In the genomic region with DNA sequence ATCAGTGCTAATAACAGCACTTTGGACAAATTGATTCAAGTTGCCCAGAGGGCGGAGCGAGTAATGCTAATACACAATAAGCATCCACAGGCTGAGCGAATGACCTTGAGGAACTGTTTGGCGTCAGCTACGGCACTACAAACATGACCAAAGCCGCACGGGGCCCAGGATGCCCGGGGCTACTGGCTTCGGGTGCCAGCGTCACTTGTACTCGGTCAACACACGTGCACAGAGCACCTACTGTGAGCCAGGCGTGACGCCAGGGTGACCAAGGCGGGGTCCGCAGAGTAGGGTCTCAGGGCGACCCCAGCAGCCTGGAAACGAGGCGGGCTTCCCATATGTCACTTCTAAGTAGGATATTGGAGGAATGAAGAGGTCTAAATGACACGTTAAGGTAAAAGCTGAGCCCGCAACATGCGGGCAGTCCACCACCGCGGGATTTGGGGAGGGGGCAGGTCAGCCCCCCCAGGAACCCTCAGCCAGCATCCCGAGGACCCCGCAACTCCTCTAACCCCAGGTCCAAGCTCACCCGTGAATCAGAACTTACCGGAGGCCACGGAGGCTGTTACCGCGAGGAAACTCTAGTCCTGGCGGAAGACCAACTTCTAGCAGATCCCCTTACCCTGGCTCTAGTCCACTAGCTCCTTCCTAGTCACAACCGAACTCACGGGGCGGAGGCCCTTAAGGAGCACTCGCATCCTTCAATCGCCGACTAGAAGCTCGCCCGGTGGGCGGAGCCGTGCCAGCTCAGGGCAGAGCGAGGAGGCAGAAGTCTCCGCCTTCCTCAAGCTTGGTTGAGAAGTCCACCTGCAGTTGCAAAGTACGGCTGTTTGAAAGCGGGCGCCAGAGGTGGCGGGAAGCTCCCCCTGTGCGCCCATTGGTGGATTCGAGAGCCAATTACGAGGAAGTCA, we compare ENCODE assay signal across 8 cellular contexts. TPM values are rescaled to one million over a fixed set of nuclear protein-coding genes. Genes with fewer than 3 reads are reported as not detected.
DNase-seq lines count a peak whose midpoint lies in the region; ATAC-seq and TF ChIP-seq lines count a peak whose summit lies in the region.

A gene with protein sequence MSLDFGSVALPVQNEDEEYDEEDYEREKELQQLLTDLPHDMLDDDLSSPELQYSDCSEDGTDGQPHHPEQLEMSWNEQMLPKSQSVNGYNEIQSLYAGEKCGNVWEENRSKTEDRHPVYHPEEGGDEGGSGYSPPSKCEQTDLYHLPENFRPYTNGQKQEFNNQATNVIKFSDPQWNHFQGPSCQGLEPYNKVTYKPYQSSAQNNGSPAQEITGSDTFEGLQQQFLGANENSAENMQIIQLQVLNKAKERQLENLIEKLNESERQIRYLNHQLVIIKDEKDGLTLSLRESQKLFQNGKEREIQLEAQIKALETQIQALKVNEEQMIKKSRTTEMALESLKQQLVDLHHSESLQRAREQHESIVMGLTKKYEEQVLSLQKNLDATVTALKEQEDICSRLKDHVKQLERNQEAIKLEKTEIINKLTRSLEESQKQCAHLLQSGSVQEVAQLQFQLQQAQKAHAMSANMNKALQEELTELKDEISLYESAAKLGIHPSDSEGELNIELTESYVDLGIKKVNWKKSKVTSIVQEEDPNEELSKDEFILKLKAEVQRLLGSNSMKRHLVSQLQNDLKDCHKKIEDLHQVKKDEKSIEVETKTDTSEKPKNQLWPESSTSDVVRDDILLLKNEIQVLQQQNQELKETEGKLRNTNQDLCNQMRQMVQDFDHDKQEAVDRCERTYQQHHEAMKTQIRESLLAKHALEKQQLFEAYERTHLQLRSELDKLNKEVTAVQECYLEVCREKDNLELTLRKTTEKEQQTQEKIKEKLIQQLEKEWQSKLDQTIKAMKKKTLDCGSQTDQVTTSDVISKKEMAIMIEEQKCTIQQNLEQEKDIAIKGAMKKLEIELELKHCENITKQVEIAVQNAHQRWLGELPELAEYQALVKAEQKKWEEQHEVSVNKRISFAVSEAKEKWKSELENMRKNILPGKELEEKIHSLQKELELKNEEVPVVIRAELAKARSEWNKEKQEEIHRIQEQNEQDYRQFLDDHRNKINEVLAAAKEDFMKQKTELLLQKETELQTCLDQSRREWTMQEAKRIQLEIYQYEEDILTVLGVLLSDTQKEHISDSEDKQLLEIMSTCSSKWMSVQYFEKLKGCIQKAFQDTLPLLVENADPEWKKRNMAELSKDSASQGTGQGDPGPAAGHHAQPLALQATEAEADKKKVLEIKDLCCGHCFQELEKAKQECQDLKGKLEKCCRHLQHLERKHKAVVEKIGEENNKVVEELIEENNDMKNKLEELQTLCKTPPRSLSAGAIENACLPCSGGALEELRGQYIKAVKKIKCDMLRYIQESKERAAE (N-terminal part only) (minus strand): TSS at position 656 of the 911 bp plus-strand sequence. CDS start 5,420 bp downstream, outside the sequence.

- TF ChIP-seq CTCF in BJ (IDR thresholded peaks at IDR 0.05; ENCODE audit: insufficient read depth, low read depth, low read length) (no peak), choroid plexus epithelial cell (conservative IDR thresholded peaks at IDR 0.05; ENCODE audit: low read depth, low read length) (no peak), kidney epithelial cell (IDR thresholded peaks at IDR 0.05; ENCODE audit: insufficient read depth, low read length, poor library complexity, severe bottlenecking) (no peak)

- H3K36me3 ChIP-seq in BJ (ENCODE audit: control insufficient read depth, insufficient read depth, low read length), result no peaks in the 10 kb centered on the region
- H3K36me3 ChIP-seq in kidney epithelial cell (ENCODE audit: control insufficient read depth, insufficient read depth, low read length), result no peaks in the 10 kb centered on the region

- POLR2A ChIA-PET in BJ (lab: Charles Lee), result interaction anchor here (0.6 kb wide), 1 partner anchor 186 kb away, joined by 3 read pairs; no protein-coding TSS in a partner anchor

- DNase-seq in BJ (ENCODE audit: low read depth) (peak; percentile 99), GM19240 (ENCODE audit: insufficient read length, low spot score) (peak; percentile 78), NCI-H524 (lab: John Stamatoyannopoulos, UW) (peak; percentile 100), choroid plexus epithelial cell (ENCODE audit: low read depth) (peak; percentile 100), kidney epithelial cell (ENCODE audit: low read depth) (peak; percentile 100)
- DNase-seq in activated CD4-positive, alpha-beta T cell treated with anti-CD3 and anti-CD28 coated beads for 24 hours (ENCODE audit: low read depth in 2 of 2), result peak; percentile 96 to 97
- DNase-seq in stimulated activated CD4-positive, alpha-beta T cell treated with anti-CD3 and anti-CD28 coated beads, Interleukin-15, amount 100 ng/mL, for 48 hours (ENCODE audit: low read depth in 2 of 2), result peak; percentile 96 to 97

- H3K4me3 ChIP-seq in BJ (ENCODE audit: low read depth, low read length) (peak within 1 kb of the TSS; percentile 56), choroid plexus epithelial cell (ENCODE audit: low read depth, low read length) (peak within 1 kb of the TSS; percentile 92), kidney epithelial cell (ENCODE audit: low read depth, low read length) (peak within 1 kb of the TSS; percentile 90)

- CTCF ChIA-PET in BJ (lab: Yijun Ruan, JAX), result interaction anchor here (2.0 to 2.6 kb wide), 2 partner anchors 10 to 45 kb away, joined by 8 to 13 read pairs; no protein-coding TSS in a partner anchor

- ATAC-seq in HG03457 (IDR thresholded peaks at IDR 0.05; ENCODE audit: unreplicated experiment), result peak; percentile 97

- H3K27me3 ChIP-seq in BJ (ENCODE audit: control insufficient read depth, insufficient read depth, low read length), result no peaks in the 10 kb centered on the region
- no peaks in the 10 kb centered on the region for H3K27me3 ChIP-seq in kidney epithelial cell (ENCODE audit: control insufficient read depth, insufficient read depth, low read length)

RNA-seq across cellular contexts. Expression of the gene that starts here (rescaled TPM):
- 0.77 and 1.4 TPM in 2 replicates for polyA plus RNA-seq in BJ (2011; rRNA removed)
- polyA minus RNA-seq in BJ (2011; rRNA and poly(A)+ RNA removed), result 5.7 and 6.2 TPM in 2 replicates
- total RNA-seq in kidney epithelial cell, result 2.5 and 3.2 TPM in 2 replicates

Comparison
In these comparisons a context has a peak if more than half of its experiments do, and no peak if none do; other contexts are left out.
1. Peak in every context shown above with its lines: DNase-seq, ATAC-seq and H3K4me3 ChIP-seq.